Comparison of ENCODE assay signal across 21 cellular contexts in the genomic region with DNA sequence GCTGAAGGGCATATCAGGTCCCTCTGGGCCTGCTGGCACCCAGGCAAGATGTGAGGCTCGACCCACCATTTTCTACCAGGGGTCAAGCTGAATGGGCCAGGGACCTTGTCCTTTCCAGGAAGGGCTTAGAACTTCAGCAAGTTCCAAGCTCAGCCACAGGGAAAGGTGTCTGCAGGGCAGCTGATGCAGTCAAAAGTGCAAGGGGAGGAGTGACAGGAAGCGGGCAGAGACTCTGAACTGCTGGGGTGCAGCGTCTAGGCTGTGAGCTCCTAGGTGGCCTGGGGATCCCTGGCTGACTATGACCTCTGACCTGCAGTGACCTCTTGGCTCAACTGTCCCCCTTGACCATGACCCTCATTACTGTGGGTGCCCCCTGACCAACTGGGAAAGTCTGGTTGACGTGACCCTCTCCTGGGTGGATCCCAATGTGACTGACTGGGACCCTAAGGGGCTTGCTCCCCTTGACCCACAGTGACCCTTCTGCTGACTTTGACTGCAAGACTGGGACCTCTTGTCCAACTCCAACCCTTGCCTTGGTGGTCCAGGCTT. TPM values are rescaled to one million over a fixed set of nuclear protein-coding genes. Genes with fewer than 3 reads are reported as not detected.
"Had no signal": no experiment of that assay in that cellular context is flagged by ENCODE, and none has a peak within 500 bp of the region (broad histone marks: within the 10 kb centered on the region; RNA-seq: fewer than 3 reads in every experiment).

No MANE protein-coding gene starts in this region.

- DNase-seq: activated CD4-positive, alpha-beta memory T cell treated with anti-CD3 and anti-CD28 coated beads for 36 hours; activated CD8-positive, alpha-beta memory T cell treated with anti-CD3 and anti-CD28 coated beads, Interleukin-2, amount 50 U/mL, for 4 hours; activated gamma-delta T cell; activated T-cell treated with anti-CD3 and anti-CD28 coated beads, Interleukin-2, amount 50 U/mL, for 72 hours; aorta; left colon; ovary; sigmoid colon; stimulated activated CD4-positive, alpha-beta T cell treated with anti-CD3 and anti-CD28 coated beads, Interleukin-2, amount 100 ng/mL, for 24 hours; stomach; T1000; upper lobe of right lung had no signal

- H3K4me3 Mint-ChIP-seq: activated CD4-positive, alpha-beta memory T cell treated with anti-CD3 and anti-CD28 coated beads for 36 hours; activated T-cell treated with anti-CD3 and anti-CD28 coated beads, Interleukin-2, amount 50 U/mL, for 72 hours; endodermal cell; mesothelial cell of epicardium had no signal

- H3K27me3 Mint-ChIP-seq: activated CD4-positive, alpha-beta memory T cell treated with anti-CD3 and anti-CD28 coated beads for 36 hours had no signal

- H3K4me3 ChIP-seq: breast epithelium, lung, ovary, sigmoid colon, stomach, thoracic aorta, upper lobe of right lung had no signal

- H3K27ac ChIP-seq: breast epithelium, ovary, sigmoid colon, stomach, thoracic aorta, upper lobe of right lung had no signal

- FAIRE-seq: islet of Langerhans had no signal

- H3K9me3 ChIP-seq: breast epithelium, ovary, sigmoid colon, stomach, thoracic aorta, upper lobe of right lung had no signal

- H3K4me1 ChIP-seq: breast epithelium, sigmoid colon, stomach, upper lobe of right lung had no signal

- H3K27me3 ChIP-seq: ovary, upper lobe of right lung had no signal

- ATAC-seq: activated CD4-positive, CD25-positive, alpha-beta regulatory T cell treated with anti-CD3 and anti-CD28 coated beads, Interleukin-2, amount 50 U/mL, for 24 hours; activated T-cell treated with anti-CD3 and anti-CD28 coated beads, Interleukin-2, amount 50 U/mL, for 72 hours; left colon; upper lobe of right lung had no signal

- H3K36me3 Mint-ChIP-seq: activated CD4-positive, alpha-beta memory T cell treated with anti-CD3 and anti-CD28 coated beads for 36 hours; mesothelial cell of epicardium had no signal

- H3K4me1 Mint-ChIP-seq: mesothelial cell of epicardium had no signal

- H3K27ac Mint-ChIP-seq: activated CD4-positive, alpha-beta memory T cell treated with anti-CD3 and anti-CD28 coated beads for 36 hours; activated T-cell treated with anti-CD3 and anti-CD28 coated beads, Interleukin-2, amount 50 U/mL, for 72 hours; endodermal cell; mesothelial cell of epicardium had no signal

- H3K9me3 Mint-ChIP-seq: activated CD4-positive, alpha-beta memory T cell treated with anti-CD3 and anti-CD28 coated beads for 36 hours; activated T-cell treated with anti-CD3 and anti-CD28 coated beads, Interleukin-2, amount 50 U/mL, for 72 hours; endodermal cell; mesothelial cell of epicardium had no signal

- H3K36me3 ChIP-seq: breast epithelium, ovary, sigmoid colon, stomach, thoracic aorta, upper lobe of right lung had no signal

RNA-seq across cellular contexts. Expression of a gene that starts 42.5 kb away (rescaled TPM):
- total RNA-seq: chondrocyte, endodermal cell, epithelial cell of proximal tubule had no signal
